In the genomic region with DNA sequence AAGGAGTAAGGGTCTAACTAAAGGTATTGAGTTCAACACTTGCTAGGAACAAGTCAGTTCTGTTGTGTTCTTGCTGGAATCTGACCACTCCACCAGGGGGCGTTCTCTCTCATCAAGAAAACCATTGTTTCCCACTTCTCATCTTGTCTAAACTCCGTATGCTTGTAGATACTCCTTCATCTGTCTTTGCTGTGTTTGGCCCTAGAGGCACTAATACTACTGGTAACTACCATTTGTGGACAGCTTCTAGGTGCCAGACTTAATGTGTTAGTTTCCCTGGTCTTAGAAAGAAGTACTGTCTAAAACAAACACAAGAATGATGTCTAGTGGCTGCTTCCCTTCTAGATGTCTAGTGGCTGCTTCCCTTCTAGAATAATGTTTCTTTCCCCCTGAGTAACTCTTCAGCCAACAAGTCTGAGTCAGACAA, we compare ENCODE assay signal across 8 cellular contexts. TPM values are rescaled to one million over a fixed set of nuclear protein-coding genes. Genes with fewer than 3 reads are reported as not detected.
DNase-seq lines count a peak whose midpoint lies in the region; ATAC-seq and TF ChIP-seq lines count a peak whose summit lies in the region.

No MANE protein-coding gene starts in this region.

- H3K9me3 ChIP-seq in AG04450 (ENCODE audit: control insufficient read depth, insufficient read depth, low read length) = peaks cover 8% of the 10 kb centered on the region

- DNase-seq in AG04450 (ENCODE audit: low read depth, low spot score) = peak; percentile 82
- peak; percentile 69 for DNase-seq in NCI-H2171 treated with DMSO at 0.1 percent for 48 hours (lab: John Stamatoyannopoulos, UW)
- DNase-seq in T47D (ENCODE audit: low read depth in 1 of 2, low spot score in 1 of 2) = peak; percentile 34 to 81
- peak; percentile 88 for DNase-seq in inferior parietal cortex (ENCODE audit: extremely low spot score)
- peak; percentile 34 to 40 for DNase-seq in stimulated activated CD4-positive, alpha-beta T cell treated with anti-CD3 and anti-CD28 coated beads, Interleukin-15, amount 100 ng/mL, for 1 hour (ENCODE audit: low read depth in 1 of 2, low spot score in 1 of 2)

- TF ChIP-seq CTCF in AG04450 (IDR thresholded peaks at IDR 0.05; ENCODE audit: low read depth, low read length) = peak; percentile 85
- TF ChIP-seq CTCF in VCaP (conservative IDR thresholded peaks at IDR 0.05) = peak; percentile 85

- peak; percentile 58 for ATAC-seq in GM19467 (IDR thresholded peaks at IDR 0.05; ENCODE audit: unreplicated experiment)
- ATAC-seq in GM18505 (IDR thresholded peaks at IDR 0.05; ENCODE audit: unreplicated experiment) = no peak

- CTCF ChIA-PET in AG04450 (lab: Charles Lee) = interaction anchor here (0.9 to 5.6 kb wide), 22 partner anchors 10 to 148 kb away, joined by 3 to 249 read pairs (median 6); no protein-coding TSS in a partner anchor

- POLR2A ChIA-PET in AG04450 (lab: Yijun Ruan, JAX) = no interaction called here

- in situ Hi-C loops in T47D (cut with HindIII; ENCODE audit: low pct_unique_long_range_greater_than_20kb, low sequenced_read_pairs) = no loop called here

- H3K27ac ChIP-seq in AG04450 (ENCODE audit: low read depth, low read length) (no peak overlapping the region), VCaP (no peak overlapping the region)

- TF ChIP-seq POLR2A in GM18505 (IDR thresholded peaks at IDR 0.05; ENCODE audit: borderline replicate concordance, extremely low read depth, insufficient read depth, insufficient read length) = no peak

- H3K4me3 ChIP-seq in AG04450 (ENCODE audit: low read depth, low read length) = no peak overlapping the region

- H3K27me3 ChIP-seq in AG04450 (ENCODE audit: control insufficient read depth, insufficient read depth, low read length) = no peaks in the 10 kb centered on the region

RNA-seq across cellular contexts. Expression of a gene that starts 18.7 kb away (rescaled TPM):
- 6.0 and 6.6 TPM in 2 replicates for polyA plus RNA-seq in AG04450 (2011; rRNA removed)
- 8.6 and 9.3 TPM in 2 replicates for polyA minus RNA-seq in AG04450 (2011; rRNA and poly(A)+ RNA removed)

Comparison
In these comparisons a context has a peak if more than half of its experiments do, and no peak if none do; other contexts are left out.
1. DNase-seq: peak in every context shown above with its lines; median percentile 88 in inferior parietal cortex; 82 in AG04450; 69 in NCI-H2171 treated with DMSO at 0.1 percent for 48 hours; 58 in T47D; 37 in stimulated activated CD4-positive, alpha-beta T cell treated with anti-CD3 and anti-CD28 coated beads, Interleukin-15, amount 100 ng/mL, for 1 hour.